Comparison of ENCODE assay signal across 1 cellular context in genomic region chr5:80254767-80255424, GRCh38.
TF ChIP-seq lines count a peak whose summit lies in the region.

No MANE protein-coding gene starts in this region.

TF ChIP-seq in K562, 482 proteins besides CTCF, POLR2A, EP300 and RAD21 (continued from another document and continues in another):
- TF ChIP-seq, protein P1, sequence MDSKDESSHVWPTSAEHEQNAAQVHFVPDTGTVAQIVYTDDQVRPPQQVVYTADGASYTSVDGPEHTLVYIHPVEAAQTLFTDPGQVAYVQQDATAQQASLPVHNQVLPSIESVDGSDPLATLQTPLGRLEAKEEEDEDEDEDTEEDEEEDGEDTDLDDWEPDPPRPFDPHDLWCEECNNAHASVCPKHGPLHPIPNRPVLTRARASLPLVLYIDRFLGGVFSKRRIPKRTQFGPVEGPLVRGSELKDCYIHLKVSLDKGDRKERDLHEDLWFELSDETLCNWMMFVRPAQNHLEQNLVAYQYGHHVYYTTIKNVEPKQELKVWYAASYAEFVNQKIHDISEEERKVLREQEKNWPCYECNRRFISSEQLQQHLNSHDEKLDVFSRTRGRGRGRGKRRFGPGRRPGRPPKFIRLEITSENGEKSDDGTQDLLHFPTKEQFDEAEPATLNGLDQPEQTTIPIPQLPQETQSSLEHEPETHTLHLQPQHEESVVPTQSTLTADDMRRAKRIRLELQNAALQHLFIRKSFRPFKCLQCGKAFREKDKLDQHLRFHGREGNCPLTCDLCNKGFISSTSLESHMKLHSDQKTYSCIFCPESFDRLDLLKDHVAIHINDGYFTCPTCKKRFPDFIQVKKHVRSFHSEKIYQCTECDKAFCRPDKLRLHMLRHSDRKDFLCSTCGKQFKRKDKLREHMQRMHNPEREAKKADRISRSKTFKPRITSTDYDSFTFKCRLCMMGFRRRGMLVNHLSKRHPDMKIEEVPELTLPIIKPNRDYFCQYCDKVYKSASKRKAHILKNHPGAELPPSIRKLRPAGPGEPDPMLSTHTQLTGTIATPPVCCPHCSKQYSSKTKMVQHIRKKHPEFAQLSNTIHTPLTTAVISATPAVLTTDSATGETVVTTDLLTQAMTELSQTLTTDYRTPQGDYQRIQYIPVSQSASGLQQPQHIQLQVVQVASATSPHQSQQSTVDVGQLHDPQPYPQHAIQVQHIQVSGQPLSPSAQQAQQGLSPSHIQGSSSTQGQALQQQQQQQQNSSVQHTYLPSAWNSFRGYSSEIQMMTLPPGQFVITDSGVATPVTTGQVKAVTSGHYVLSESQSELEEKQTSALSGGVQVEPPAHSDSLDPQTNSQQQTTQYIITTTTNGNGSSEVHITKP (IDR thresholded peaks at IDR 0.05; ENCODE audit: partially characterized antibody), result no peak
- TF ChIP-seq HDGF (IDR thresholded peaks at IDR 0.05), result no peak
- TF ChIP-seq MNT (conservative IDR thresholded peaks at IDR 0.05), result peak in 1 of 2 experiments; percentile 42; a peak in 1 of 4 replicates
- TF ChIP-seq RERE (CRISPR knock-in tag; IDR thresholded peaks at IDR 0.05; ENCODE audit: borderline replicate concordance), result no peak
- no peak for TF ChIP-seq SETDB1 (IDR thresholded peaks at IDR 0.05; ENCODE audit: low read length)
- no peak for TF ChIP-seq ZKSCAN8 (CRISPR knock-in tag; IDR thresholded peaks at IDR 0.05)
- TF ChIP-seq JUNB (CRISPR knock-in tag; conservative IDR thresholded peaks at IDR 0.05), result no peak
- no peak for TF ChIP-seq PKNOX1 (IDR thresholded peaks at IDR 0.05)
- TF ChIP-seq, protein P2, sequence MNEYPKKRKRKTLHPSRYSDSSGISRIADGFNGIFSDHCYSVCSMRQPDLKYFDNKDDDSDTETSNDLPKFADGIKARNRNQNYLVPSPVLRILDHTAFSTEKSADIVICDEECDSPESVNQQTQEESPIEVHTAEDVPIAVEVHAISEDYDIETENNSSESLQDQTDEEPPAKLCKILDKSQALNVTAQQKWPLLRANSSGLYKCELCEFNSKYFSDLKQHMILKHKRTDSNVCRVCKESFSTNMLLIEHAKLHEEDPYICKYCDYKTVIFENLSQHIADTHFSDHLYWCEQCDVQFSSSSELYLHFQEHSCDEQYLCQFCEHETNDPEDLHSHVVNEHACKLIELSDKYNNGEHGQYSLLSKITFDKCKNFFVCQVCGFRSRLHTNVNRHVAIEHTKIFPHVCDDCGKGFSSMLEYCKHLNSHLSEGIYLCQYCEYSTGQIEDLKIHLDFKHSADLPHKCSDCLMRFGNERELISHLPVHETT (CRISPR knock-in tag; conservative IDR thresholded peaks at IDR 0.05 in 1 of 2, IDR thresholded peaks at IDR 0.05 in 1 of 2), result no peak
- TF ChIP-seq KHSRP (IDR thresholded peaks at IDR 0.05), result no peak
- no peak for TF ChIP-seq HOXB6 (CRISPR knock-in tag; IDR thresholded peaks at IDR 0.05; ENCODE audit: borderline replicate concordance)
- no peak for TF ChIP-seq NRF1 (conservative IDR thresholded peaks at IDR 0.05 in 1 of 2, IDR thresholded peaks at IDR 0.05 in 1 of 2)
- no peak for TF ChIP-seq MTA3 (IDR thresholded peaks at IDR 0.05; ENCODE audit: borderline replicate concordance)
- no peak for TF ChIP-seq MED1 (CRISPR knock-in tag; IDR thresholded peaks at IDR 0.05; ENCODE audit: borderline replicate concordance)
- 0 out of 2 replicates have a peak, but pooled peaks have one; percentile 34 for TF ChIP-seq NR1H2 (CRISPR knock-in tag; IDR thresholded peaks at IDR 0.05)
- TF ChIP-seq NEUROD1 (IDR thresholded peaks at IDR 0.05; ENCODE audit: borderline replicate concordance, low read depth, low read length, partially characterized antibody), result no peak
- TF ChIP-seq, protein P3, sequence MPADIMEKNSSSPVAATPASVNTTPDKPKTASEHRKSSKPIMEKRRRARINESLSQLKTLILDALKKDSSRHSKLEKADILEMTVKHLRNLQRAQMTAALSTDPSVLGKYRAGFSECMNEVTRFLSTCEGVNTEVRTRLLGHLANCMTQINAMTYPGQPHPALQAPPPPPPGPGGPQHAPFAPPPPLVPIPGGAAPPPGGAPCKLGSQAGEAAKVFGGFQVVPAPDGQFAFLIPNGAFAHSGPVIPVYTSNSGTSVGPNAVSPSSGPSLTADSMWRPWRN (IDR thresholded peaks at IDR 0.05; ENCODE audit: low read depth), result no peak
- TF ChIP-seq ZMIZ1 (IDR thresholded peaks at IDR 0.05; ENCODE audit: low read depth in 2 of 2, low read length in 2 of 2), result no peak
- no peak for TF ChIP-seq XRCC3 (IDR thresholded peaks at IDR 0.05)
- TF ChIP-seq CBX8 (IDR thresholded peaks at IDR 0.05; ENCODE audit: borderline replicate concordance, extremely low read depth, low read depth, low read length, poor library complexity, severe bottlenecking), result no peak
- no peak for TF ChIP-seq MYBL2 (IDR thresholded peaks at IDR 0.05; ENCODE audit: low read depth)
- TF ChIP-seq MYBL2 (CRISPR knock-in tag; IDR thresholded peaks at IDR 0.05; ENCODE audit: borderline replicate concordance), result no peak
- no peak for TF ChIP-seq ZBTB17 (CRISPR knock-in tag; IDR thresholded peaks at IDR 0.05)
- TF ChIP-seq HMBOX1 (IDR thresholded peaks at IDR 0.05), result peak; percentile 79
- TF ChIP-seq FOXO4 (CRISPR knock-in tag; IDR thresholded peaks at IDR 0.05), result no peak
- TF ChIP-seq ZNF431 (CRISPR knock-in tag; IDR thresholded peaks at IDR 0.05), result 0 out of 2 replicates have a peak, but pooled peaks have one; percentile 35
- 0 out of 2 replicates have a peak, but pooled peaks have one; percentile 1 for TF ChIP-seq SP1 (CRISPR knock-in tag; IDR thresholded peaks at IDR 0.05)
- TF ChIP-seq ETS1 (conservative IDR thresholded peaks at IDR 0.05; ENCODE audit: control insufficient read depth, low read depth, low read length), result no peak
- TF ChIP-seq RFX5 (IDR thresholded peaks at IDR 0.05; ENCODE audit: low read depth, low read length), result no peak
- TF ChIP-seq HCFC1 (IDR thresholded peaks at IDR 0.05; ENCODE audit: low read depth, low read length), result no peak
- TF ChIP-seq NBN (IDR thresholded peaks at IDR 0.05; ENCODE audit: low read depth), result no peak
- no peak for TF ChIP-seq DACH1 (IDR thresholded peaks at IDR 0.05; ENCODE audit: partially characterized antibody)
- TF ChIP-seq BDP1 (IDR thresholded peaks at IDR 0.05; ENCODE audit: insufficient read depth, insufficient read length), result no peak
- TF ChIP-seq NR3C1 (CRISPR knock-in tag; IDR thresholded peaks at IDR 0.05), result no peak
- no peak for TF ChIP-seq EZH2 (IDR thresholded peaks at IDR 0.05; ENCODE audit: borderline replicate concordance, low read depth, low read length)
- TF ChIP-seq NR2F6 (CRISPR knock-in tag; IDR thresholded peaks at IDR 0.05), result no peak
- no peak for TF ChIP-seq NFIX (CRISPR knock-in tag; IDR thresholded peaks at IDR 0.05; ENCODE audit: low read depth)
